29 cellular contexts compared by ENCODE assay signal in genomic region chr13:49341941-49342340, GRCh38.
"Had no signal": no experiment of that assay in that cellular context is flagged by ENCODE, and none has a peak within 500 bp of the region (broad histone marks: within the 10 kb centered on the region; RNA-seq: fewer than 3 reads in every experiment).

No MANE protein-coding gene starts in this region.

- H3K27ac ChIP-seq: brain microvascular endothelial cell, colonic mucosa, esophagus muscularis mucosa, foreskin keratinocyte, gastrocnemius medialis, heart left ventricle had no signal

- H3K4me3 ChIP-seq: colonic mucosa, esophagus muscularis mucosa, gastrocnemius medialis, heart left ventricle had no signal

- H3K36me3 ChIP-seq: brain microvascular endothelial cell, colonic mucosa, gastrocnemius medialis had no signal

- H3K4me1 ChIP-seq: colonic mucosa, foreskin keratinocyte, gastrocnemius medialis had no signal

- H3K27me3 ChIP-seq: brain microvascular endothelial cell, colonic mucosa, esophagus muscularis mucosa, foreskin keratinocyte, gastrocnemius medialis, heart left ventricle had no signal

- FAIRE-seq: astrocyte, endometrium, endothelial cell of umbilical vein had no signal

- H3K9me3 ChIP-seq: colonic mucosa, esophagus muscularis mucosa, gastrocnemius medialis, heart left ventricle had no signal

- DNase-seq: activated CD4-positive, alpha-beta memory T cell treated with anti-CD3 and anti-CD28 coated beads for 36 hours; activated CD4-positive, alpha-beta T cell treated with anti-CD3 and anti-CD28 coated beads for 36 hours; activated CD4-positive, alpha-beta T cell treated with anti-CD3 and anti-CD28 coated beads, Interleukin-2, amount 10 ng/mL, durations not matched to agents 24 days and 14 days; activated CD4-positive, CD25-positive, alpha-beta regulatory T cell; activated CD4-positive, CD25-positive, alpha-beta regulatory T cell treated with anti-CD3 and anti-CD28 coated beads, Interleukin-2, amount 50 U/mL, for 72 hours; activated CD8-positive, alpha-beta memory T cell treated with anti-CD3 and anti-CD28 coated beads, Interleukin-2, amount 10 ng/mL, durations not matched to agents 7 days and 5 days; activated CD8-positive, alpha-beta memory T cell treated with anti-CD3 and anti-CD28 coated beads, Interleukin-2, amount 50 U/mL, for 4 hours; activated CD8-positive, alpha-beta T cell treated with anti-CD3 and anti-CD28 coated beads, Interleukin-2, amount 10 ng/mL, durations not matched to agents 7 days and 5 days; activated gamma-delta T cell; activated naive CD4-positive, alpha-beta T cell; activated naive CD4-positive, alpha-beta T cell treated with anti-CD3 and anti-CD28 coated beads, Interleukin-2, amount 10 ng/mL, durations not matched to agents 7 days and 5 days; activated naive CD8-positive, alpha-beta T cell treated with anti-CD3 and anti-CD28 coated beads, Interleukin-2, amount 10 ng/mL, durations not matched to agents 7 days and 5 days; activated T-cell treated with anti-CD3 and anti-CD28 coated beads for 4 hours; activated T-cell treated with anti-CD3 and anti-CD28 coated beads, Interleukin-2, amount 50 U/mL, for 24 hours; activated T-cell treated with anti-CD3 and anti-CD28 coated beads, Interleukin-2, amount 50 U/mL, for 72 hours; anterior cingulate cortex; brain microvascular endothelial cell; caudate nucleus; colonic mucosa; effector CD8-positive, alpha-beta T cell; foreskin keratinocyte; gastrocnemius medialis; glutamatergic neuron; heart left ventricle; T-helper 2 cell had no signal
